ENCODE assay signal across 18 cellular contexts in the genomic region with DNA sequence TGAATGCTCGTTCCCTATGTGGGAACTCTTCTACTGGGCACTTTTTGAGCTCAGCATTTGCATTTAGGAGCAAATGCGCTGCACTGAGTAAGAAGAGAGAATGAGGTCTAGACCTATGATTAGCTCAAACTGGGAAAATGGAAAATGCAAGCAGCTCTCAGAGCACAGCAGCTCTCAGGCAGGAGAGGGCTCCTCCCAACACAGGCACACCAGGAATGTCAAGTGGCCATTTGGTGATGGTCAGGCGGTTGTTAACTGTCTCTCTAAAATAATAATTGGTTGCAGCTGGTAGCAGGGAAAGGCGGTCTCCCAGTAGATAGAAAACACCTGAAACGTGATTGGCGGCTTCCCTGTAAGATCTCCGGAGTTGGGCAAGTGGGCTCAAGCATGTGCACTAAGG.
"Had no signal": no experiment of that assay in that cellular context is flagged by ENCODE, and none has a peak within 500 bp of the region (broad histone marks: within the 10 kb centered on the region; RNA-seq: fewer than 3 reads in every experiment).

No MANE protein-coding gene starts in this region.

- H3K4me3 ChIP-seq: hepatocyte, left ventricle myocardium inferior had no signal

- DNase-seq: activated CD4-positive, alpha-beta T cell treated with anti-CD3 and anti-CD28 coated beads, Interleukin-2, amount 50 U/mL, for 4 hours; activated CD8-positive, alpha-beta memory T cell treated with anti-CD3 and anti-CD28 coated beads for 24 hours; activated CD8-positive, alpha-beta memory T cell treated with anti-CD3 and anti-CD28 coated beads, Interleukin-2, amount 50 U/mL, for 4 hours; activated T-cell treated with anti-CD3 and anti-CD28 coated beads, Interleukin-2, amount 50 U/mL, for 24 hours; central memory CD4-positive, alpha-beta T cell; effector memory CD8-positive, alpha-beta T cell; glutamatergic neuron; immature natural killer cell; kidney glomerular epithelial cell; left ventricle myocardium inferior; nephron progenitor cell; right cardiac atrium; stimulated activated CD4-positive, alpha-beta T cell treated with anti-CD3 and anti-CD28 coated beads, Interleukin-12 subunit alpha, Interleukin-12 subunit beta, amount 100 ng/mL, for 4 hours; stimulated activated CD4-positive, alpha-beta T cell treated with anti-CD3 and anti-CD28 coated beads, Interleukin-4, amount 100 ng/mL, for 4 hours; stimulated activated naive CD8-positive, alpha-beta T cell treated with anti-CD3 and anti-CD28 coated beads, Interleukin-15, Interleukin-2, amounts not matched to agents 100 U/mL and 50 U/mL, for 24 hours; WERI-Rb-1 had no signal

- H3K27ac ChIP-seq: hepatocyte, left ventricle myocardium inferior, parathyroid adenoma, WERI-Rb-1 had no signal
